Comparison of ENCODE assay signal across 1 cellular context in the genomic region with DNA sequence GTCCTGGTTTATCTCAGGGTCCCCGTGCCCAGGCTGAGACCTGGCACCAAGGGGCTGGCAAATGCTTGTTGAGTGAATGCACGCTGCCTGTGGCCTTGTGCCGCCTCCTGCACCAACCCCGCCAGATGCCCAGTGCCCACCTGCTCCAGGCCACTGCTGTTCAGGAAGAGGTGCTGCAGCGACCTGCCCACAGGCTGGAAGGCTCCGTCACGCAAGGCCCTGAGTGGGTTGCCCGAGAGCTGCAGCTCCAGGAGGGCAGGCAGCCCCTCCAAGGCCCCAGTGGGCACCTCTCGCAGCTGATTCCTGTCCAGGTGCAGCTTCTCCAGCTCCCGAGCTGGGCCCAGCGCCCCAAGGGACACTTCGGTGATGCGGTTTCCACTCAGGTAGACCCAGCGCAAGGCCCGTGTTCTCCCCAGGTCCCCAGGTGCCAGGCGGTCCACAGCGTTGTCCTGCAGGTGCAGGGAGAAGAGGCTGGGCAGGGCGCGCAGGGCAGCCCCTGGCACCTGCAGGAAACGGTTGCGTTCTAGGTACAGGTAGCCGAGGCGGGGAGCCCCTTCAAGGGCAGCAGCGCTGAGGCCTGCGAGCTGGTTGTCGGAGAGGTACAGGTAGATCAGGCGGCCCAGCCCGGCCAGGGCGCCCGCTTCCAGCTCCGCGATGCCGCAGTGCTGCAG.
TF ChIP-seq lines count a peak whose summit lies in the region.

No MANE protein-coding gene starts in this region.

TF ChIP-seq in H1, 55 proteins besides CTCF, POLR2A, EP300 and RAD21:
- no peak for TF ChIP-seq KDM1A (IDR thresholded peaks at IDR 0.05; ENCODE audit: borderline replicate concordance, low read length)
- no peak for TF ChIP-seq EGR1 (IDR thresholded peaks at IDR 0.05; ENCODE audit: borderline replicate concordance, low read depth, low read length)
- 0 out of 2 replicates have a peak, but pooled peaks have one; percentile 4 for TF ChIP-seq SUZ12 (IDR thresholded peaks at IDR 0.05; ENCODE audit: low read length)
- no peak for TF ChIP-seq RFX5 (IDR thresholded peaks at IDR 0.05; ENCODE audit: borderline replicate concordance, low read depth, low read length)
- TF ChIP-seq TAF7 (optimal IDR thresholded peaks at IDR 0.05; ENCODE audit: borderline replicate concordance, low read depth, low read length), result no peak
- peak; percentile 14 for TF ChIP-seq ASH2L (IDR thresholded peaks at IDR 0.05; ENCODE audit: low read length)
- no peak; a peak in 1 of 4 replicates for TF ChIP-seq HDAC2 (IDR thresholded peaks at IDR 0.05; ENCODE audit: borderline replicate concordance in 1 of 2, low read depth in 2 of 2, low read length in 2 of 2)
- TF ChIP-seq, protein P1, sequence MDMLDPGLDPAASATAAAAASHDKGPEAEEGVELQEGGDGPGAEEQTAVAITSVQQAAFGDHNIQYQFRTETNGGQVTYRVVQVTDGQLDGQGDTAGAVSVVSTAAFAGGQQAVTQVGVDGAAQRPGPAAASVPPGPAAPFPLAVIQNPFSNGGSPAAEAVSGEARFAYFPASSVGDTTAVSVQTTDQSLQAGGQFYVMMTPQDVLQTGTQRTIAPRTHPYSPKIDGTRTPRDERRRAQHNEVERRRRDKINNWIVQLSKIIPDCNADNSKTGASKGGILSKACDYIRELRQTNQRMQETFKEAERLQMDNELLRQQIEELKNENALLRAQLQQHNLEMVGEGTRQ (IDR thresholded peaks at IDR 0.05; ENCODE audit: low read length), result no peak
- no peak for TF ChIP-seq ZNF274 (IDR thresholded peaks at IDR 0.05; ENCODE audit: borderline replicate concordance, extremely low read depth, low read length)
- no peak for TF ChIP-seq CBX5 (IDR thresholded peaks at IDR 0.05; ENCODE audit: low read depth, low read length)
- no peak for TF ChIP-seq FOSL1 (IDR thresholded peaks at IDR 0.05; ENCODE audit: insufficient read depth, low read depth, low read length)
- TF ChIP-seq SP1 (IDR thresholded peaks at IDR 0.05; ENCODE audit: low read depth, low read length), result no peak
- TF ChIP-seq SIRT6 (IDR thresholded peaks at IDR 0.05; ENCODE audit: low read length), result no peak
- TF ChIP-seq YY1 (IDR thresholded peaks at IDR 0.05; ENCODE audit: low read depth, low read length), result no peak
- no peak for TF ChIP-seq BACH1 (IDR thresholded peaks at IDR 0.05; ENCODE audit: low read length)
- TF ChIP-seq SIX5 (IDR thresholded peaks at IDR 0.05; ENCODE audit: low read depth, low read length), result no peak
- no peak for TF ChIP-seq KDM4A (IDR thresholded peaks at IDR 0.05; ENCODE audit: low read depth, low read length, severe bottlenecking)
- no peak for TF ChIP-seq RBBP5 (IDR thresholded peaks at IDR 0.05; ENCODE audit: borderline replicate concordance, low read depth, low read length)
- TF ChIP-seq CBX8 (IDR thresholded peaks at IDR 0.05; ENCODE audit: borderline replicate concordance, low read depth, low read length), result no peak
- TF ChIP-seq MAFK (IDR thresholded peaks at IDR 0.05; ENCODE audit: low read depth, low read length), result no peak
- no peak for TF ChIP-seq PHF8 (conservative IDR thresholded peaks at IDR 0.05; ENCODE audit: low read depth, low read length)
- TF ChIP-seq SIN3A (conservative IDR thresholded peaks at IDR 0.05 in 1 of 2, IDR thresholded peaks at IDR 0.05 in 1 of 2; ENCODE audit: low read depth in 1 of 2, low read length in 2 of 2), result no peak
- TF ChIP-seq, protein P2, sequence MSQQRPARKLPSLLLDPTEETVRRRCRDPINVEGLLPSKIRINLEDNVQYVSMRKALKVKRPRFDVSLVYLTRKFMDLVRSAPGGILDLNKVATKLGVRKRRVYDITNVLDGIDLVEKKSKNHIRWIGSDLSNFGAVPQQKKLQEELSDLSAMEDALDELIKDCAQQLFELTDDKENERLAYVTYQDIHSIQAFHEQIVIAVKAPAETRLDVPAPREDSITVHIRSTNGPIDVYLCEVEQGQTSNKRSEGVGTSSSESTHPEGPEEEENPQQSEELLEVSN (IDR thresholded peaks at IDR 0.05), result no peak
- TF ChIP-seq GTF2F1 (IDR thresholded peaks at IDR 0.05; ENCODE audit: borderline replicate concordance, low read depth, low read length), result peak; percentile 53; the same call in 1 of the 2 replicates
- TF ChIP-seq, protein P3, sequence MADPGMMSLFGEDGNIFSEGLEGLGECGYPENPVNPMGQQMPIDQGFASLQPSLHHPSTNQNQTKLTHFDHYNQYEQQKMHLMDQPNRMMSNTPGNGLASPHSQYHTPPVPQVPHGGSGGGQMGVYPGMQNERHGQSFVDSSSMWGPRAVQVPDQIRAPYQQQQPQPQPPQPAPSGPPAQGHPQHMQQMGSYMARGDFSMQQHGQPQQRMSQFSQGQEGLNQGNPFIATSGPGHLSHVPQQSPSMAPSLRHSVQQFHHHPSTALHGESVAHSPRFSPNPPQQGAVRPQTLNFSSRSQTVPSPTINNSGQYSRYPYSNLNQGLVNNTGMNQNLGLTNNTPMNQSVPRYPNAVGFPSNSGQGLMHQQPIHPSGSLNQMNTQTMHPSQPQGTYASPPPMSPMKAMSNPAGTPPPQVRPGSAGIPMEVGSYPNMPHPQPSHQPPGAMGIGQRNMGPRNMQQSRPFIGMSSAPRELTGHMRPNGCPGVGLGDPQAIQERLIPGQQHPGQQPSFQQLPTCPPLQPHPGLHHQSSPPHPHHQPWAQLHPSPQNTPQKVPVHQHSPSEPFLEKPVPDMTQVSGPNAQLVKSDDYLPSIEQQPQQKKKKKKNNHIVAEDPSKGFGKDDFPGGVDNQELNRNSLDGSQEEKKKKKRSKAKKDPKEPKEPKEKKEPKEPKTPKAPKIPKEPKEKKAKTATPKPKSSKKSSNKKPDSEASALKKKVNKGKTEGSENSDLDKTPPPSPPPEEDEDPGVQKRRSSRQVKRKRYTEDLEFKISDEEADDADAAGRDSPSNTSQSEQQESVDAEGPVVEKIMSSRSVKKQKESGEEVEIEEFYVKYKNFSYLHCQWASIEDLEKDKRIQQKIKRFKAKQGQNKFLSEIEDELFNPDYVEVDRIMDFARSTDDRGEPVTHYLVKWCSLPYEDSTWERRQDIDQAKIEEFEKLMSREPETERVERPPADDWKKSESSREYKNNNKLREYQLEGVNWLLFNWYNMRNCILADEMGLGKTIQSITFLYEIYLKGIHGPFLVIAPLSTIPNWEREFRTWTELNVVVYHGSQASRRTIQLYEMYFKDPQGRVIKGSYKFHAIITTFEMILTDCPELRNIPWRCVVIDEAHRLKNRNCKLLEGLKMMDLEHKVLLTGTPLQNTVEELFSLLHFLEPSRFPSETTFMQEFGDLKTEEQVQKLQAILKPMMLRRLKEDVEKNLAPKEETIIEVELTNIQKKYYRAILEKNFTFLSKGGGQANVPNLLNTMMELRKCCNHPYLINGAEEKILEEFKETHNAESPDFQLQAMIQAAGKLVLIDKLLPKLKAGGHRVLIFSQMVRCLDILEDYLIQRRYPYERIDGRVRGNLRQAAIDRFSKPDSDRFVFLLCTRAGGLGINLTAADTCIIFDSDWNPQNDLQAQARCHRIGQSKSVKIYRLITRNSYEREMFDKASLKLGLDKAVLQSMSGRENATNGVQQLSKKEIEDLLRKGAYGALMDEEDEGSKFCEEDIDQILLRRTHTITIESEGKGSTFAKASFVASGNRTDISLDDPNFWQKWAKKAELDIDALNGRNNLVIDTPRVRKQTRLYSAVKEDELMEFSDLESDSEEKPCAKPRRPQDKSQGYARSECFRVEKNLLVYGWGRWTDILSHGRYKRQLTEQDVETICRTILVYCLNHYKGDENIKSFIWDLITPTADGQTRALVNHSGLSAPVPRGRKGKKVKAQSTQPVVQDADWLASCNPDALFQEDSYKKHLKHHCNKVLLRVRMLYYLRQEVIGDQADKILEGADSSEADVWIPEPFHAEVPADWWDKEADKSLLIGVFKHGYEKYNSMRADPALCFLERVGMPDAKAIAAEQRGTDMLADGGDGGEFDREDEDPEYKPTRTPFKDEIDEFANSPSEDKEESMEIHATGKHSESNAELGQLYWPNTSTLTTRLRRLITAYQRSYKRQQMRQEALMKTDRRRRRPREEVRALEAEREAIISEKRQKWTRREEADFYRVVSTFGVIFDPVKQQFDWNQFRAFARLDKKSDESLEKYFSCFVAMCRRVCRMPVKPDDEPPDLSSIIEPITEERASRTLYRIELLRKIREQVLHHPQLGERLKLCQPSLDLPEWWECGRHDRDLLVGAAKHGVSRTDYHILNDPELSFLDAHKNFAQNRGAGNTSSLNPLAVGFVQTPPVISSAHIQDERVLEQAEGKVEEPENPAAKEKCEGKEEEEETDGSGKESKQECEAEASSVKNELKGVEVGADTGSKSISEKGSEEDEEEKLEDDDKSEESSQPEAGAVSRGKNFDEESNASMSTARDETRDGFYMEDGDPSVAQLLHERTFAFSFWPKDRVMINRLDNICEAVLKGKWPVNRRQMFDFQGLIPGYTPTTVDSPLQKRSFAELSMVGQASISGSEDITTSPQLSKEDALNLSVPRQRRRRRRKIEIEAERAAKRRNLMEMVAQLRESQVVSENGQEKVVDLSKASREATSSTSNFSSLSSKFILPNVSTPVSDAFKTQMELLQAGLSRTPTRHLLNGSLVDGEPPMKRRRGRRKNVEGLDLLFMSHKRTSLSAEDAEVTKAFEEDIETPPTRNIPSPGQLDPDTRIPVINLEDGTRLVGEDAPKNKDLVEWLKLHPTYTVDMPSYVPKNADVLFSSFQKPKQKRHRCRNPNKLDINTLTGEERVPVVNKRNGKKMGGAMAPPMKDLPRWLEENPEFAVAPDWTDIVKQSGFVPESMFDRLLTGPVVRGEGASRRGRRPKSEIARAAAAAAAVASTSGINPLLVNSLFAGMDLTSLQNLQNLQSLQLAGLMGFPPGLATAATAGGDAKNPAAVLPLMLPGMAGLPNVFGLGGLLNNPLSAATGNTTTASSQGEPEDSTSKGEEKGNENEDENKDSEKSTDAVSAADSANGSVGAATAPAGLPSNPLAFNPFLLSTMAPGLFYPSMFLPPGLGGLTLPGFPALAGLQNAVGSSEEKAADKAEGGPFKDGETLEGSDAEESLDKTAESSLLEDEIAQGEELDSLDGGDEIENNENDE (IDR thresholded peaks at IDR 0.05; ENCODE audit: insufficient replicate concordance, low read length), result no peak
- TF ChIP-seq, protein P4, sequence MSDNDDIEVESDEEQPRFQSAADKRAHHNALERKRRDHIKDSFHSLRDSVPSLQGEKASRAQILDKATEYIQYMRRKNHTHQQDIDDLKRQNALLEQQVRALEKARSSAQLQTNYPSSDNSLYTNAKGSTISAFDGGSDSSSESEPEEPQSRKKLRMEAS (IDR thresholded peaks at IDR 0.05), result no peak; the same call in 1 of the 2 replicates
- no peak for TF ChIP-seq RNF2 (IDR thresholded peaks at IDR 0.05; ENCODE audit: borderline replicate concordance, low read depth, low read length, missing control alignments, poor library complexity, severe bottlenecking)
- peak; percentile 87 for TF ChIP-seq TBP (IDR thresholded peaks at IDR 0.05; ENCODE audit: low read depth, low read length)
- no peak for TF ChIP-seq SP2 (IDR thresholded peaks at IDR 0.05; ENCODE audit: low read length)
- TF ChIP-seq NANOG (IDR thresholded peaks at IDR 0.05; ENCODE audit: insufficient read depth, low read depth, low read length, poor library complexity, severe bottlenecking), result no peak
- no peak for TF ChIP-seq TAF1 (IDR thresholded peaks at IDR 0.05; ENCODE audit: low read depth, low read length)
- no peak for TF ChIP-seq CHD2 (IDR thresholded peaks at IDR 0.05; ENCODE audit: low read length)
- no peak for TF ChIP-seq KDM5A (IDR thresholded peaks at IDR 0.05; ENCODE audit: low read length)
- TF ChIP-seq, protein P5, sequence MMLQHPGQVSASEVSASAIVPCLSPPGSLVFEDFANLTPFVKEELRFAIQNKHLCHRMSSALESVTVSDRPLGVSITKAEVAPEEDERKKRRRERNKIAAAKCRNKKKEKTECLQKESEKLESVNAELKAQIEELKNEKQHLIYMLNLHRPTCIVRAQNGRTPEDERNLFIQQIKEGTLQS (IDR thresholded peaks at IDR 0.05; ENCODE audit: insufficient read depth, low read depth, low read length), result no peak
